20 cellular contexts compared by ENCODE assay signal in the genomic region with DNA sequence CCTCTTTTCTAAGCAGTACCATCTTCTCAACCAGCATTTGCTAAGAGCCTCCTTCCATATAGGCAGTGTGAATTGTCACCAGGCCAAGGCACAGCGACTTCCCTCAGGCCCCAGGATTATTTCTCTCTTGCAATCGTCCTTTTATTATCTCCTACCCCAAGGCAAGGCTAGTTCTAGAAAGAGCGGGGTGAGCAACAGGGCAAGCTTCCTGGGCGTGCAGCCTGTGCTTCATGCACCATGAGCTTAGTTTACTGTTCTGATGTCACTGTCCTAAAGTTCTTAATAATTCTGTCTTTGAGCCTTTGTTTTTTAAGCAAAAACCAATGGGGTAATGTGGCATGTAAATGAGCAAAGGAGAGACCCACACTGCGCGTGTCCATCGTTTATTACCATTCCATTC.
"Had no signal": no experiment of that assay in that cellular context is flagged by ENCODE, and none has a peak within 500 bp of the region (broad histone marks: within the 10 kb centered on the region; RNA-seq: fewer than 3 reads in every experiment).

No MANE protein-coding gene starts in this region.

- H3K4me3 ChIP-seq: left ventricle myocardium inferior, prostate gland had no signal

- H3K27ac ChIP-seq: foreskin keratinocyte, left ventricle myocardium inferior, prostate gland had no signal

- H3K9me3 Mint-ChIP-seq: activated T-cell treated with anti-CD3 and anti-CD28 coated beads, Interleukin-2, amount 50 U/mL, for 4 hours; T-cell had no signal

- DNase-seq: activated CD4-positive, alpha-beta T cell treated with anti-CD3 and anti-CD28 coated beads for 1 hour; activated CD4-positive, alpha-beta T cell treated with anti-CD3 and anti-CD28 coated beads, Interleukin-2, amount 50 U/mL, for 4 hours; activated CD8-positive, alpha-beta memory T cell treated with anti-CD3 and anti-CD28 coated beads for 24 hours; activated CD8-positive, alpha-beta memory T cell treated with anti-CD3 and anti-CD28 coated beads, Interleukin-2, amount 50 U/mL, for 48 hours; activated naive CD4-positive, alpha-beta T cell; activated T-cell treated with anti-CD3 and anti-CD28 coated beads, Interleukin-2, amount 50 U/mL, for 4 hours; cortex of kidney; effector CD4-positive, alpha-beta T cell; erythroblast; foreskin keratinocyte; left ventricle myocardium inferior; right cardiac atrium; stimulated activated CD4-positive, alpha-beta T cell treated with anti-CD3 and anti-CD28 coated beads, Interleukin-12 subunit alpha, Interleukin-12 subunit beta, amount 100 ng/mL, for 4 hours; stimulated activated CD4-positive, alpha-beta T cell treated with anti-CD3 and anti-CD28 coated beads, Interleukin-4, amount 100 ng/mL, for 4 hours; stimulated activated naive CD8-positive, alpha-beta T cell treated with anti-CD3 and anti-CD28 coated beads, Interleukin-15, Interleukin-2, amounts not matched to agents 100 U/mL and 50 U/mL, for 24 hours; T-cell had no signal

- H3K4me1 ChIP-seq: prostate gland had no signal

- H3K9me3 ChIP-seq: left ventricle myocardium inferior, prostate gland had no signal

- H3K27me3 ChIP-seq: foreskin keratinocyte had no signal

- H3K27ac Mint-ChIP-seq: activated naive CD8-positive, alpha-beta T cell; activated T-helper 2 cell treated with anti-CD3 and anti-CD28 coated beads, Interferon-gamma antibody, Interleukin-2, Interleukin-4, amounts not matched to agents 10 μg/mL and 5 μg/mL and 100 μg/mL, durations not matched to agents 14 hours and 24 hours and 36 hours; T-cell; T-helper 2 cell treated with Interferon-gamma antibody and Interleukin-4, amounts not matched to agents 5 μg/mL and 100 μg/mL, for 36 hours had no signal

- ATAC-seq: activated T-cell treated with anti-CD3 and anti-CD28 coated beads, Interleukin-2, amount 50 U/mL, for 4 hours; foreskin keratinocyte; right cardiac atrium; stimulated activated naive CD8-positive, alpha-beta T cell treated with anti-CD3 and anti-CD28 coated beads, Interleukin-15, Interleukin-2, amounts not matched to agents 100 U/mL and 50 U/mL, for 24 hours; T-cell had no signal

- H3K4me3 Mint-ChIP-seq: activated naive CD8-positive, alpha-beta T cell; activated T-cell treated with anti-CD3 and anti-CD28 coated beads, Interleukin-2, amount 50 U/mL, for 4 hours; T-cell; T-helper 2 cell treated with Interferon-gamma antibody and Interleukin-4, amounts not matched to agents 5 μg/mL and 100 μg/mL, for 36 hours had no signal

- H3K36me3 ChIP-seq: left ventricle myocardium inferior, prostate gland had no signal

- H3K27me3 Mint-ChIP-seq: activated naive CD8-positive, alpha-beta T cell had no signal

- H3K36me3 Mint-ChIP-seq: T-cell had no signal
